In genomic region chr16:11797166-11797956, GRCh38 we compare ENCODE assay signal across 1 cellular context.
TF ChIP-seq lines count a peak whose summit lies in the region.

Gene ZC3H7A (minus strand): TSS chr16:11797258. CDS start chr16:11782354, 14,904 bp downstream.

TF ChIP-seq in HepG2, 621 proteins besides CTCF, POLR2A, EP300 and RAD21 (continued from another document and continues in another):
- TF ChIP-seq, protein P1, sequence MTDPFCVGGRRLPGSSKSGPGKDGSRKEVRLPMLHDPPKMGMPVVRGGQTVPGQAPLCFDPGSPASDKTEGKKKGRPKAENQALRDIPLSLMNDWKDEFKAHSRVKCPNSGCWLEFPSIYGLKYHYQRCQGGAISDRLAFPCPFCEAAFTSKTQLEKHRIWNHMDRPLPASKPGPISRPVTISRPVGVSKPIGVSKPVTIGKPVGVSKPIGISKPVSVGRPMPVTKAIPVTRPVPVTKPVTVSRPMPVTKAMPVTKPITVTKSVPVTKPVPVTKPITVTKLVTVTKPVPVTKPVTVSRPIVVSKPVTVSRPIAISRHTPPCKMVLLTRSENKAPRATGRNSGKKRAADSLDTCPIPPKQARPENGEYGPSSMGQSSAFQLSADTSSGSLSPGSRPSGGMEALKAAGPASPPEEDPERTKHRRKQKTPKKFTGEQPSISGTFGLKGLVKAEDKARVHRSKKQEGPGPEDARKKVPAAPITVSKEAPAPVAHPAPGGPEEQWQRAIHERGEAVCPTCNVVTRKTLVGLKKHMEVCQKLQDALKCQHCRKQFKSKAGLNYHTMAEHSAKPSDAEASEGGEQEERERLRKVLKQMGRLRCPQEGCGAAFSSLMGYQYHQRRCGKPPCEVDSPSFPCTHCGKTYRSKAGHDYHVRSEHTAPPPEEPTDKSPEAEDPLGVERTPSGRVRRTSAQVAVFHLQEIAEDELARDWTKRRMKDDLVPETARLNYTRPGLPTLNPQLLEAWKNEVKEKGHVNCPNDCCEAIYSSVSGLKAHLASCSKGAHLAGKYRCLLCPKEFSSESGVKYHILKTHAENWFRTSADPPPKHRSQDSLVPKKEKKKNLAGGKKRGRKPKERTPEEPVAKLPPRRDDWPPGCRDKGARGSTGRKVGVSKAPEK (CRISPR knock-in tag; IDR thresholded peaks at IDR 0.05; ENCODE audit: borderline replicate concordance) = no peak
- TF ChIP-seq ZBTB3 (CRISPR knock-in tag; IDR thresholded peaks at IDR 0.05; ENCODE audit: borderline replicate concordance, low read depth) (no peak), ZUFSP (CRISPR knock-in tag; IDR thresholded peaks at IDR 0.05; ENCODE audit: borderline replicate concordance) (no peak), ELK4 (CRISPR knock-in tag; IDR thresholded peaks at IDR 0.05; ENCODE audit: borderline replicate concordance) (peak; percentile 65; the same call in 1 of the 2 replicates), RFXAP (CRISPR knock-in tag; IDR thresholded peaks at IDR 0.05; ENCODE audit: borderline replicate concordance) (peak; percentile 97), ZKSCAN1 (IDR thresholded peaks at IDR 0.05; ENCODE audit: low read length) (peak; percentile 9; the same call in 1 of the 2 replicates), TSC22D2 (CRISPR knock-in tag; IDR thresholded peaks at IDR 0.05; ENCODE audit: borderline replicate concordance) (peak; percentile 85), CAMTA2 (CRISPR knock-in tag; IDR thresholded peaks at IDR 0.05; ENCODE audit: borderline replicate concordance) (peak; percentile 96), ATF1 (CRISPR knock-in tag; IDR thresholded peaks at IDR 0.05) (no peak; the same call in 1 of the 2 replicates), XRCC5 (optimal IDR thresholded peaks at IDR 0.05; ENCODE audit: low read length) (peak; percentile 32), NCOA2 (CRISPR knock-in tag; IDR thresholded peaks at IDR 0.05) (peak; percentile 82), ZNF557 (CRISPR knock-in tag; IDR thresholded peaks at IDR 0.05) (peak; percentile 98), PRDM4 (CRISPR knock-in tag; IDR thresholded peaks at IDR 0.05; ENCODE audit: borderline replicate concordance) (peak; percentile 30; the same call in 1 of the 2 replicates), STAG1 (CRISPR knock-in tag; IDR thresholded peaks at IDR 0.05) (peak; percentile 30), ZNF350 (CRISPR knock-in tag; IDR thresholded peaks at IDR 0.05; ENCODE audit: borderline replicate concordance, low read depth) (peak; percentile 92), ZNF230 (CRISPR knock-in tag; IDR thresholded peaks at IDR 0.05) (peak; percentile 99), PHF20 (CRISPR knock-in tag; IDR thresholded peaks at IDR 0.05) (peak; percentile 79), REXO4 (CRISPR knock-in tag; IDR thresholded peaks at IDR 0.05; ENCODE audit: borderline replicate concordance) (peak; percentile 85; the same call in 1 of the 2 replicates), YEATS4 (CRISPR knock-in tag; IDR thresholded peaks at IDR 0.05; ENCODE audit: borderline replicate concordance) (peak; percentile 84), THAP8 (CRISPR knock-in tag; IDR thresholded peaks at IDR 0.05; ENCODE audit: borderline replicate concordance) (peak; percentile 95), NCOA1 (CRISPR knock-in tag; IDR thresholded peaks at IDR 0.05) (peak; percentile 53; the same call in 1 of the 2 replicates), KLF13 (CRISPR knock-in tag; IDR thresholded peaks at IDR 0.05) (peak; percentile 96), ZNF782 (CRISPR knock-in tag; IDR thresholded peaks at IDR 0.05; ENCODE audit: borderline replicate concordance) (peak; percentile 95), ZNF44 (CRISPR knock-in tag; IDR thresholded peaks at IDR 0.05) (0 out of 2 replicates have a peak, but pooled peaks have one; percentile 54), PITX1 (CRISPR knock-in tag; IDR thresholded peaks at IDR 0.05) (peak; percentile 86), ARID2 (CRISPR knock-in tag; IDR thresholded peaks at IDR 0.05; ENCODE audit: borderline replicate concordance) (peak; percentile 98), CHCHD3 (CRISPR knock-in tag; IDR thresholded peaks at IDR 0.05) (peak; percentile 77; the same call in 1 of the 2 replicates), IKZF1 (IDR thresholded peaks at IDR 0.05) (no peak), MIER3 (CRISPR knock-in tag; IDR thresholded peaks at IDR 0.05; ENCODE audit: borderline replicate concordance) (peak; percentile 72), MZF1 (CRISPR knock-in tag; IDR thresholded peaks at IDR 0.05; ENCODE audit: borderline replicate concordance) (0 out of 2 replicates have a peak, but pooled peaks have one; percentile 75), RCOR2 (CRISPR knock-in tag; IDR thresholded peaks at IDR 0.05) (peak; percentile 46; the same call in 1 of the 2 replicates)
- TF ChIP-seq, protein P2, sequence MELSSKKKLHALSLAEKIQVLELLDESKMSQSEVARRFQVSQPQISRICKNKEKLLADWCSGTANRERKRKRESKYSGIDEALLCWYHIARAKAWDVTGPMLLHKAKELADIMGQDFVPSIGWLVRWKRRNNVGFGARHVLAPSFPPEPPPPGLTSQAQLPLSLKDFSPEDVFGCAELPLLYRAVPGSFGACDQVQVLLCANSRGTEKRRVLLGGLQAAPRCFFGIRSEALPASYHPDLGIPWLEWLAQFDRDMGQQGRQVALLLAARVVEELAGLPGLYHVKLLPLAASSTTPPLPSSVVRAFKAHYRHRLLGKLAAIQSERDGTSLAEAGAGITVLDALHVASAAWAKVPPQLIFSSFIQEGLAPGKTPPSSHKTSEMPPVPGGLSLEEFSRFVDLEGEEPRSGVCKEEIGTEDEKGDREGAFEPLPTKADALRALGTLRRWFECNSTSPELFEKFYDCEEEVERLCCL (CRISPR knock-in tag; IDR thresholded peaks at IDR 0.05; ENCODE audit: borderline replicate concordance) = peak; percentile 86; the same call in 1 of the 2 replicates
- TF ChIP-seq, protein P3, sequence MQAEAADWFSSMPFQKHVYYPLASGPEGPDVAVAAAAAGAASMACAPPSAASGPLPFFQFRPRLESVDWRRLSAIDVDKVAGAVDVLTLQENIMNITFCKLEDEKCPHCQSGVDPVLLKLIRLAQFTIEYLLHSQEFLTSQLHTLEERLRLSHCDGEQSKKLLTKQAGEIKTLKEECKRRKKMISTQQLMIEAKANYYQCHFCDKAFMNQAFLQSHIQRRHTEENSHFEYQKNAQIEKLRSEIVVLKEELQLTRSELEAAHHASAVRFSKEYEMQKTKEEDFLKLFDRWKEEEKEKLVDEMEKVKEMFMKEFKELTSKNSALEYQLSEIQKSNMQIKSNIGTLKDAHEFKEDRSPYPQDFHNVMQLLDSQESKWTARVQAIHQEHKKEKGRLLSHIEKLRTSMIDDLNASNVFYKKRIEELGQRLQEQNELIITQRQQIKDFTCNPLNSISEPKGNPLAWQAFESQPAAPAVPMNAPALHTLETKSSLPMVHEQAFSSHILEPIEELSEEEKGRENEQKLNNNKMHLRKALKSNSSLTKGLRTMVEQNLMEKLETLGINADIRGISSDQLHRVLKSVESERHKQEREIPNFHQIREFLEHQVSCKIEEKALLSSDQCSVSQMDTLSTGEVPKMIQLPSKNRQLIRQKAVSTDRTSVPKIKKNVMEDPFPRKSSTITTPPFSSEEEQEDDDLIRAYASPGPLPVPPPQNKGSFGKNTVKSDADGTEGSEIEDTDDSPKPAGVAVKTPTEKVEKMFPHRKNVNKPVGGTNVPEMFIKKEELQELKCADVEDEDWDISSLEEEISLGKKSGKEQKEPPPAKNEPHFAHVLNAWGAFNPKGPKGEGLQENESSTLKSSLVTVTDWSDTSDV (CRISPR knock-in tag; IDR thresholded peaks at IDR 0.05) = peak; percentile 99
- TF ChIP-seq, protein P4, sequence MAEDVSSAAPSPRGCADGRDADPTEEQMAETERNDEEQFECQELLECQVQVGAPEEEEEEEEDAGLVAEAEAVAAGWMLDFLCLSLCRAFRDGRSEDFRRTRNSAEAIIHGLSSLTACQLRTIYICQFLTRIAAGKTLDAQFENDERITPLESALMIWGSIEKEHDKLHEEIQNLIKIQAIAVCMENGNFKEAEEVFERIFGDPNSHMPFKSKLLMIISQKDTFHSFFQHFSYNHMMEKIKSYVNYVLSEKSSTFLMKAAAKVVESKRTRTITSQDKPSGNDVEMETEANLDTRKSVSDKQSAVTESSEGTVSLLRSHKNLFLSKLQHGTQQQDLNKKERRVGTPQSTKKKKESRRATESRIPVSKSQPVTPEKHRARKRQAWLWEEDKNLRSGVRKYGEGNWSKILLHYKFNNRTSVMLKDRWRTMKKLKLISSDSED (CRISPR knock-in tag; IDR thresholded peaks at IDR 0.05) = peak; percentile 92; the same call in 1 of the 2 replicates
- TF ChIP-seq, protein P5, sequence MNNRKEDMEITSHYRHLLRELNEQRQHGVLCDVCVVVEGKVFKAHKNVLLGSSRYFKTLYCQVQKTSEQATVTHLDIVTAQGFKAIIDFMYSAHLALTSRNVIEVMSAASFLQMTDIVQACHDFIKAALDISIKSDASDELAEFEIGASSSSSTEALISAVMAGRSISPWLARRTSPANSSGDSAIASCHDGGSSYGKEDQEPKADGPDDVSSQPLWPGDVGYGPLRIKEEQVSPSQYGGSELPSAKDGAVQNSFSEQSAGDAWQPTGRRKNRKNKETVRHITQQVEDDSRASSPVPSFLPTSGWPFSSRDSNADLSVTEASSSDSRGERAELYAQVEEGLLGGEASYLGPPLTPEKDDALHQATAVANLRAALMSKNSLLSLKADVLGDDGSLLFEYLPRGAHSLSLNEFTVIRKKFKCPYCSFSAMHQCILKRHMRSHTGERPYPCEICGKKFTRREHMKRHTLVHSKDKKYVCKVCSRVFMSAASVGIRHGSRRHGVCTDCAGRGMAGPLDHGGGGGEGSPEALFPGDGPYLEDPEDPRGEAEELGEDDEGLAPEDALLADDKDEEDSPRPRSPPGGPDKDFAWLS (CRISPR knock-in tag; IDR thresholded peaks at IDR 0.05; ENCODE audit: borderline replicate concordance) = peak; percentile 98; the same call in 1 of the 2 replicates
- TF ChIP-seq, protein P6, sequence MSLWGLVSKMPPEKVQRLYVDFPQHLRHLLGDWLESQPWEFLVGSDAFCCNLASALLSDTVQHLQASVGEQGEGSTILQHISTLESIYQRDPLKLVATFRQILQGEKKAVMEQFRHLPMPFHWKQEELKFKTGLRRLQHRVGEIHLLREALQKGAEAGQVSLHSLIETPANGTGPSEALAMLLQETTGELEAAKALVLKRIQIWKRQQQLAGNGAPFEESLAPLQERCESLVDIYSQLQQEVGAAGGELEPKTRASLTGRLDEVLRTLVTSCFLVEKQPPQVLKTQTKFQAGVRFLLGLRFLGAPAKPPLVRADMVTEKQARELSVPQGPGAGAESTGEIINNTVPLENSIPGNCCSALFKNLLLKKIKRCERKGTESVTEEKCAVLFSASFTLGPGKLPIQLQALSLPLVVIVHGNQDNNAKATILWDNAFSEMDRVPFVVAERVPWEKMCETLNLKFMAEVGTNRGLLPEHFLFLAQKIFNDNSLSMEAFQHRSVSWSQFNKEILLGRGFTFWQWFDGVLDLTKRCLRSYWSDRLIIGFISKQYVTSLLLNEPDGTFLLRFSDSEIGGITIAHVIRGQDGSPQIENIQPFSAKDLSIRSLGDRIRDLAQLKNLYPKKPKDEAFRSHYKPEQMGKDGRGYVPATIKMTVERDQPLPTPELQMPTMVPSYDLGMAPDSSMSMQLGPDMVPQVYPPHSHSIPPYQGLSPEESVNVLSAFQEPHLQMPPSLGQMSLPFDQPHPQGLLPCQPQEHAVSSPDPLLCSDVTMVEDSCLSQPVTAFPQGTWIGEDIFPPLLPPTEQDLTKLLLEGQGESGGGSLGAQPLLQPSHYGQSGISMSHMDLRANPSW (CRISPR knock-in tag; IDR thresholded peaks at IDR 0.05; ENCODE audit: borderline replicate concordance) = no peak; the same call in 1 of the 2 replicates
- TF ChIP-seq, protein P7, sequence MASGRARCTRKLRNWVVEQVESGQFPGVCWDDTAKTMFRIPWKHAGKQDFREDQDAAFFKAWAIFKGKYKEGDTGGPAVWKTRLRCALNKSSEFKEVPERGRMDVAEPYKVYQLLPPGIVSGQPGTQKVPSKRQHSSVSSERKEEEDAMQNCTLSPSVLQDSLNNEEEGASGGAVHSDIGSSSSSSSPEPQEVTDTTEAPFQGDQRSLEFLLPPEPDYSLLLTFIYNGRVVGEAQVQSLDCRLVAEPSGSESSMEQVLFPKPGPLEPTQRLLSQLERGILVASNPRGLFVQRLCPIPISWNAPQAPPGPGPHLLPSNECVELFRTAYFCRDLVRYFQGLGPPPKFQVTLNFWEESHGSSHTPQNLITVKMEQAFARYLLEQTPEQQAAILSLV (CRISPR knock-in tag; IDR thresholded peaks at IDR 0.05; ENCODE audit: borderline replicate concordance) = peak; percentile 96
